In genomic region chr17:41664587-41665565, GRCh38 we compare ENCODE assay signal across 8 cellular contexts. TPM values are rescaled to one million over a fixed set of nuclear protein-coding genes. Genes with fewer than 3 reads are reported as not detected.
A peak's percentile ranks its signal among the peaks of the same experiment; 100 is the strongest.
DNase-seq lines count a peak whose midpoint lies in the region; ATAC-seq, FAIRE-seq and TF ChIP-seq lines count a peak whose summit lies in the region.

No MANE protein-coding gene starts in this region.

- FAIRE-seq in GM19239 (lab: Jason Lieb, UNC), result no peak

- no peaks in the 10 kb centered on the region for H3K27me3 ChIP-seq in AG04450 (ENCODE audit: control insufficient read depth, insufficient read depth, low read length)
- no peaks in the 10 kb centered on the region for H3K27me3 ChIP-seq in naive thymus-derived CD4-positive, alpha-beta T cell (ENCODE audit: control insufficient read depth in 2 of 2, insufficient read depth in 2 of 2, low read length in 2 of 2)

- H3K9me3 ChIP-seq in AG04450 (ENCODE audit: control insufficient read depth, insufficient read depth, low read length), result no peaks in the 10 kb centered on the region
- H3K9me3 ChIP-seq in KOPT-K1 (ENCODE audit: insufficient read depth, low read length, poor library complexity, severe bottlenecking), result no peaks in the 10 kb centered on the region
- no peaks in the 10 kb centered on the region for H3K9me3 ChIP-seq in naive thymus-derived CD4-positive, alpha-beta T cell (ENCODE audit: control insufficient read depth in 2 of 3, low read length in 3 of 3)

- peak overlapping the region; percentile 88 to 100 (median 93) for H3K27ac Mint-ChIP-seq in naive thymus-derived CD4-positive, alpha-beta T cell

- no peak for TF ChIP-seq CTCF in AG04450 (IDR thresholded peaks at IDR 0.05; ENCODE audit: low read depth, low read length)

- CTCF ChIA-PET in AG04450 (lab: Charles Lee), result interaction anchor here (0.6 to 10.3 kb wide), 49 partner anchors 14 to 1253 kb away, joined by 3 to 285 read pairs (median 4); partner anchors contain the start of gene EIF1
- CTCF ChIA-PET in naive thymus-derived CD4-positive, alpha-beta T cell (lab: Charles Lee), result interaction anchor here (0.5 to 8.4 kb wide), 21 partner anchors 14 to 1117 kb away, joined by 3 to 125 read pairs (median 6); partner anchors contain the start of genes EIF1 and KRTAP16-1

- peaks cover 17 to 50% (median 21%) of the 10 kb centered on the region in 7 donors for H3K4me1 Mint-ChIP-seq in naive thymus-derived CD4-positive, alpha-beta T cell

- H3K9me3 Mint-ChIP-seq in naive thymus-derived CD4-positive, alpha-beta T cell, result peaks cover 0 to 1% (median 0%) of the 10 kb centered on the region in 11 donors

- peaks cover 4 to 7% of the 10 kb centered on the region in 2 donors for H3K4me1 ChIP-seq in naive thymus-derived CD4-positive, alpha-beta T cell (ENCODE audit: control insufficient read depth in 2 of 2, insufficient read depth in 2 of 2, low read length in 2 of 2)

- H3K4me3 Mint-ChIP-seq in naive thymus-derived CD4-positive, alpha-beta T cell, result peak overlapping the region; percentile 85 to 95 (median 92)

- H3K36me3 ChIP-seq in KOPT-K1 (ENCODE audit: insufficient read depth, low read length), result no peaks in the 10 kb centered on the region
- H3K36me3 ChIP-seq in naive thymus-derived CD4-positive, alpha-beta T cell (ENCODE audit: control insufficient read depth in 2 of 3, insufficient read depth in 3 of 3, low read length in 3 of 3), result no peaks in the 10 kb centered on the region

- H3K36me3 Mint-ChIP-seq in naive thymus-derived CD4-positive, alpha-beta T cell, result peaks cover 0 to 6% (median 0%) of the 10 kb centered on the region in 5 donors

- no peak for ATAC-seq in naive thymus-derived CD4-positive, alpha-beta T cell
- ATAC-seq in GM18858 (IDR thresholded peaks at IDR 0.05; ENCODE audit: unreplicated experiment), result no peak
- ATAC-seq in HG03469 (IDR thresholded peaks at IDR 0.05; ENCODE audit: unreplicated experiment), result no peak
- no peak for ATAC-seq in HG03025 (IDR thresholded peaks at IDR 0.05; ENCODE audit: low FRiP score, unreplicated experiment)

- H3K27me3 Mint-ChIP-seq in naive thymus-derived CD4-positive, alpha-beta T cell, result peaks cover 0 to 13% (median 0%) of the 10 kb centered on the region in 5 donors

- H3K4me3 ChIP-seq in AG04450 (ENCODE audit: low read depth, low read length), result peak overlapping the region; percentile 60; the same call in 1 of the 2 replicates
- H3K4me3 ChIP-seq in naive thymus-derived CD4-positive, alpha-beta T cell (ENCODE audit: low read length), result peak overlapping the region; percentile 87

- POLR2A ChIA-PET in AG04450 (lab: Yijun Ruan, JAX), result interaction anchor here (0.7 to 3.8 kb wide), 2 partner anchors 24 to 1132 kb away, joined by 5 to 24 read pairs; partner anchors contain the start of gene EIF1
- POLR2A ChIA-PET in naive thymus-derived CD4-positive, alpha-beta T cell (lab: Charles Lee), result interaction anchor here (0.6 to 9.2 kb wide), 12 partner anchors 12 to 1302 kb away, joined by 3 to 155 read pairs (median 8); partner anchors contain the start of genes EIF1 and KRTAP16-1

- DNase-seq in AG04450 (ENCODE audit: low read depth, low spot score), result no peak
- DNase-seq in caudate nucleus (lab: John Stamatoyannopoulos, UW), result peak in 1 of 61 donors; percentile 28
- DNase-seq in naive thymus-derived CD4-positive, alpha-beta T cell, result no peak
- DNase-seq in GM19239 (ENCODE audit: insufficient read length, low spot score), result no peak

- no peak overlapping the region for H3K27ac ChIP-seq in AG04450 (ENCODE audit: low read depth, low read length)
- H3K27ac ChIP-seq in KOPT-K1 (ENCODE audit: low read depth, low read length, poor library complexity, severe bottlenecking), result peak overlapping the region; percentile 68
- peak overlapping the region; percentile 55 for H3K27ac ChIP-seq in caudate nucleus (ENCODE audit: low read depth, low read length)
- peak overlapping the region; percentile 97 for H3K27ac ChIP-seq in naive thymus-derived CD4-positive, alpha-beta T cell (ENCODE audit: low read depth, low read length)

- intact Hi-C loops in naive thymus-derived CD4-positive, alpha-beta T cell (cut with micrococcal nuclease), result loop anchor here (5.0 to 10.0 kb wide), 3 partner anchors 543 to 1020 kb away; partner anchors contain the start of genes KRTAP4-12 (in 1 of the 2) and SMARCE1 (in 1 of the 2)

RNA-seq across cellular contexts. Expression of gene EIF1, which starts 23.8 kb away (rescaled TPM):
- polyA plus RNA-seq in AG04450 (2011; rRNA removed), result 529 and 549 TPM in 2 replicates
- 151 and 190 TPM in 2 replicates for polyA minus RNA-seq in AG04450 (2011; rRNA and poly(A)+ RNA removed)
- 1,000 to 10,000 TPM in 2 of 5 experiments, 100 to 1,000 TPM in 3; 710 to 2,222 (median 934) TPM for total RNA-seq in naive thymus-derived CD4-positive, alpha-beta T cell
- polyA plus RNA-seq in naive thymus-derived CD4-positive, alpha-beta T cell, result 1,000 to 10,000 TPM in 1 of 2 donors, 100 to 1,000 TPM in 1; 774 to 1,284 TPM

RNA-seq across cellular contexts. Expression of gene KRT17, which starts 40.5 kb away (rescaled TPM):
- polyA plus RNA-seq in AG04450 (2011; rRNA removed), result 2.8 and 4.9 TPM in 2 replicates
- 0.83 and 1.9 TPM in 2 replicates for polyA minus RNA-seq in AG04450 (2011; rRNA and poly(A)+ RNA removed)
- total RNA-seq in naive thymus-derived CD4-positive, alpha-beta T cell, result not detected
- not detected for polyA plus RNA-seq in naive thymus-derived CD4-positive, alpha-beta T cell

RNA-seq across cellular contexts. Expression of gene GAST, which starts 47.3 kb away (rescaled TPM):
- not detected in 2 replicates for polyA plus RNA-seq in AG04450 (2011; rRNA removed)
- not detected in 2 replicates for polyA minus RNA-seq in AG04450 (2011; rRNA and poly(A)+ RNA removed)
- not detected for total RNA-seq in naive thymus-derived CD4-positive, alpha-beta T cell
- polyA plus RNA-seq in naive thymus-derived CD4-positive, alpha-beta T cell, result not detected

RNA-seq across cellular contexts. Expression of gene KRT16, which starts 52.3 kb away (rescaled TPM):
- polyA plus RNA-seq in AG04450 (2011; rRNA removed), result not detected in 2 replicates
- polyA minus RNA-seq in AG04450 (2011; rRNA and poly(A)+ RNA removed), result not detected in 2 replicates
- not detected for total RNA-seq in naive thymus-derived CD4-positive, alpha-beta T cell
- polyA plus RNA-seq in naive thymus-derived CD4-positive, alpha-beta T cell, result not detected
